17 cellular contexts compared by ENCODE assay signal in the genomic region with DNA sequence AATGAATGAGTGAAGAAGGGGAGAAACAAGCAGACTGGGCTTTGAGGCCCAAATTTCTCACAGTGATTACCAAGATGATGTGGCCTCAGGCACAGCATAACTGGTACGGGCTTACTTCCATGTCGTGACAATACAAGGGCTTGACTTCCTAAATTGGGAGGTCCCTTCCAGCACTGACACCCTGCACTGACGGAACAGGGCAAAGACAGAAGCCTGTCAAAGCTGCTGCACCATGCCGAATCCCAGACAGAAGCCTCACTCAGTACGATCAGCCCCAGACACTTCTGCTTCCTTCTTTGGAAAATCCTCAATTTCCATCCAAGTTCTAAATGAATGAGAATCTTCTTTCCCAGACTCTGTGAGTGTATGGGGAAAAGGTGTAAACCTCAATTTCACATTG.
"Had no signal": no experiment of that assay in that cellular context is flagged by ENCODE, and none has a peak within 500 bp of the region (broad histone marks: within the 10 kb centered on the region; RNA-seq: fewer than 3 reads in every experiment).

No MANE protein-coding gene starts in this region.

- ATAC-seq: activated CD4-positive, alpha-beta T cell treated with anti-CD3 and anti-CD28 coated beads for 36 hours; activated naive CD8-positive, alpha-beta T cell treated with anti-CD3 and anti-CD28 coated beads, Interleukin-2, amount 50 U/mL, for 24 hours; activated T-cell treated with anti-CD3 and anti-CD28 coated beads, Interleukin-2, amount 50 U/mL, for 4 hours; esophagus mucosa; gastrocnemius medialis had no signal

- H3K27ac ChIP-seq: coronary artery, gastrocnemius medialis, right atrium auricular region, tibial nerve had no signal

- H3K27me3 ChIP-seq: gastrocnemius medialis, heart left ventricle, left lung, right atrium auricular region, tibial nerve, vagina had no signal

- DNase-seq: activated CD4-positive, alpha-beta T cell treated with anti-CD3 and anti-CD28 coated beads for 36 hours; activated CD4-positive, alpha-beta T cell treated with anti-CD3 and anti-CD28 coated beads, Interleukin-2, amount 50 U/mL, for 48 hours; activated naive CD4-positive, alpha-beta T cell treated with anti-CD3 and anti-CD28 coated beads for 36 hours; activated naive CD8-positive, alpha-beta T cell treated with anti-CD3 and anti-CD28 coated beads, Interleukin-2, amount 50 U/mL, for 24 hours; activated T-cell treated with anti-CD3 and anti-CD28 coated beads, Interleukin-2, amount 50 U/mL, for 4 hours; anterior cingulate cortex; gastrocnemius medialis; heart left ventricle; nephron progenitor cell; stimulated activated CD4-positive, alpha-beta T cell treated with anti-CD3 and anti-CD28 coated beads, Interleukin-15, amount 100 ng/mL, for 24 hours; stimulated activated CD4-positive, alpha-beta T cell treated with anti-CD3 and anti-CD28 coated beads, Interleukin-2, amount 100 ng/mL, for 48 hours had no signal

- H3K4me3 ChIP-seq: coronary artery, gastrocnemius medialis, heart left ventricle, left lung, right atrium auricular region, tibial nerve, vagina had no signal

- H3K9me3 ChIP-seq: gastrocnemius medialis, heart left ventricle, left lung, right atrium auricular region, tibial nerve, vagina had no signal
